ENCODE assay signal across 12 cellular contexts in genomic region chr5:132090107-132090506, GRCh38. TPM values are rescaled to one million over a fixed set of nuclear protein-coding genes. Genes with fewer than 3 reads are reported as not detected.
DNase-seq lines count a peak whose midpoint lies in the region; ATAC-seq and TF ChIP-seq lines count a peak whose summit lies in the region.
"Had no signal": no experiment of that assay in that cellular context is flagged by ENCODE, and none has a peak within 500 bp of the region (broad histone marks: within the 10 kb centered on the region; RNA-seq: fewer than 3 reads in every experiment).

No MANE protein-coding gene starts in this region.

- no peak overlapping the region for H2BK12ac ChIP-seq in mesenchymal stem cell (ENCODE audit: low read length in 2 of 2)

- H2AK5ac ChIP-seq in mesenchymal stem cell (ENCODE audit: low read length, severe bottlenecking) = peak overlapping the region; percentile 64

- H2AFZ ChIP-seq in mesenchymal stem cell (ENCODE audit: low read depth, low read length) = no peak overlapping the region

- POLR2A ChIA-PET in HEK293T (lab: Yijun Ruan, JAX) = no interaction called here

- H3K27me3 ChIP-seq in mesenchymal stem cell (ENCODE audit: control insufficient read depth in 1 of 2, insufficient read depth in 1 of 2, low read length in 2 of 2) = no peaks in the 10 kb centered on the region

- H3K27me3 Mint-ChIP-seq in activated naive CD8-positive, alpha-beta T cell treated with anti-CD3 and anti-CD28 coated beads, Interleukin-2, amount 50 U/mL, for 24 hours = peaks cover 3% of the 10 kb centered on the region
- H3K27me3 Mint-ChIP-seq: T-cell had no signal

- CTCF ChIA-PET in HEK293T (lab: Yijun Ruan, JAX) = no interaction called here

- H3K4me1 ChIP-seq in mesenchymal stem cell (ENCODE audit: control insufficient read depth, insufficient read depth, low read depth, low read length) = peaks cover 27% of the 10 kb centered on the region

- no peak overlapping the region for H3K4me3 ChIP-seq in mesenchymal stem cell (ENCODE audit: insufficient read depth in 1 of 2, low read depth in 1 of 2, low read length in 2 of 2)

- DNase-seq in ELR (ENCODE audit: low read depth) (peak; percentile 92), M059J (ENCODE audit: low read depth) (peak; percentile 99), mesenchymal stem cell (peak; percentile 88), cerebellar cortex (ENCODE audit: low spot score) (no peak), NCI-H1417 (lab: John Stamatoyannopoulos, UW) (no peak), HEK293T (ENCODE audit: extremely low spot score) (no peak), GM13976 (ENCODE audit: low spot score) (no peak)
- no peak for DNase-seq in activated naive CD8-positive, alpha-beta T cell treated with anti-CD3 and anti-CD28 coated beads, Interleukin-2, amount 50 U/mL, for 24 hours
- DNase-seq: amygdala, occipital lobe, T-cell had no signal

- H3K79me1 ChIP-seq in mesenchymal stem cell (replicated peaks; ENCODE audit: low read length, poor library complexity, severe bottlenecking) = no peaks in the 10 kb centered on the region

- H3K4me1 Mint-ChIP-seq in activated naive CD8-positive, alpha-beta T cell treated with anti-CD3 and anti-CD28 coated beads, Interleukin-2, amount 50 U/mL, for 24 hours = peaks cover 60% of the 10 kb centered on the region

- no peak overlapping the region for H2BK5ac ChIP-seq in mesenchymal stem cell (ENCODE audit: low read depth, low read length, poor library complexity, severe bottlenecking)

- in situ Hi-C loops in GM13976 (cut with MboI; ENCODE audit: low sequenced_read_pairs, unreplicated experiment) = no loop called here

- H3K36me3 Mint-ChIP-seq in activated naive CD8-positive, alpha-beta T cell treated with anti-CD3 and anti-CD28 coated beads, Interleukin-2, amount 50 U/mL, for 24 hours (ENCODE audit: low read depth) = peaks cover 6% of the 10 kb centered on the region
- H3K36me3 Mint-ChIP-seq: T-cell had no signal

- H2BK15ac ChIP-seq in mesenchymal stem cell (ENCODE audit: low read depth, poor library complexity, severe bottlenecking) = no peak overlapping the region

- H3K4me3 Mint-ChIP-seq in activated naive CD8-positive, alpha-beta T cell treated with anti-CD3 and anti-CD28 coated beads, Interleukin-2, amount 50 U/mL, for 24 hours = no peak overlapping the region
- H3K4me3 Mint-ChIP-seq: T-cell had no signal

- H3K36me3 ChIP-seq in mesenchymal stem cell (ENCODE audit: control insufficient read depth in 1 of 2, insufficient read depth in 2 of 2, low read depth in 1 of 2, low read length in 2 of 2) = no peaks in the 10 kb centered on the region

- H3K4me2 ChIP-seq in mesenchymal stem cell (ENCODE audit: low read length, poor library complexity, severe bottlenecking) = no peak overlapping the region

- H3K9me3 Mint-ChIP-seq in activated naive CD8-positive, alpha-beta T cell treated with anti-CD3 and anti-CD28 coated beads, Interleukin-2, amount 50 U/mL, for 24 hours = no peaks in the 10 kb centered on the region
- H3K9me3 Mint-ChIP-seq: T-cell had no signal

- no peak overlapping the region for H4K8ac ChIP-seq in mesenchymal stem cell (ENCODE audit: low read length)

- H3K9ac ChIP-seq in mesenchymal stem cell (ENCODE audit: low read length) = no peak overlapping the region

- peak overlapping the region; percentile 68 for H3K27ac Mint-ChIP-seq in activated naive CD8-positive, alpha-beta T cell treated with anti-CD3 and anti-CD28 coated beads, Interleukin-2, amount 50 U/mL, for 24 hours

- H3K14ac ChIP-seq in mesenchymal stem cell (ENCODE audit: low read length in 2 of 2) = no peak overlapping the region

- H2BK120ac ChIP-seq in mesenchymal stem cell (ENCODE audit: low read depth, low read length) = no peak overlapping the region

- no peak overlapping the region for H3K4ac ChIP-seq in mesenchymal stem cell (ENCODE audit: low read depth in 1 of 2, low read length in 2 of 2)

- no peak for TF ChIP-seq CTCF in GM13976 (IDR thresholded peaks at IDR 0.05; ENCODE audit: borderline replicate concordance, control extremely low read depth, extremely low read depth, insufficient read depth, missing control alignments)

- no peak overlapping the region for H3K23ac ChIP-seq in mesenchymal stem cell (ENCODE audit: low read length in 2 of 2)

- H4K91ac ChIP-seq in mesenchymal stem cell (ENCODE audit: low read length) = no peak overlapping the region

- peak; percentile 74 for ATAC-seq in activated naive CD8-positive, alpha-beta T cell treated with anti-CD3 and anti-CD28 coated beads, Interleukin-2, amount 50 U/mL, for 24 hours

- no peaks in the 10 kb centered on the region for H3K9me3 ChIP-seq in mesenchymal stem cell (ENCODE audit: control insufficient read depth, low read length)

- peak overlapping the region; percentile 31 for H3K27ac ChIP-seq in mesenchymal stem cell (ENCODE audit: low read length, poor library complexity, severe bottlenecking)

- H3K18ac ChIP-seq in mesenchymal stem cell (ENCODE audit: low read depth in 1 of 2, low read length in 2 of 2) = peak overlapping the region in 1 of 2 experiments; percentile 12

TF ChIP-seq in HEK293T, 16 proteins besides CTCF, POLR2A, EP300 and RAD21:
- TF ChIP-seq FOXM1 (IDR thresholded peaks at IDR 0.05; ENCODE audit: borderline replicate concordance) (no peak), SP1 (IDR thresholded peaks at IDR 0.05) (no peak), FOXK2 (IDR thresholded peaks at IDR 0.05) (no peak), TARDBP (IDR thresholded peaks at IDR 0.05) (no peak), CTBP1 (IDR thresholded peaks at IDR 0.05; ENCODE audit: borderline replicate concordance) (no peak), HDGF (IDR thresholded peaks at IDR 0.05; ENCODE audit: borderline replicate concordance) (no peak), ZNF384 (IDR thresholded peaks at IDR 0.05) (no peak), NFRKB (IDR thresholded peaks at IDR 0.05) (no peak), FOXA1 (IDR thresholded peaks at IDR 0.05) (no peak), L3MBTL2 (conservative IDR thresholded peaks at IDR 0.05) (no peak), SUZ12 (IDR thresholded peaks at IDR 0.05) (no peak), ARNT (IDR thresholded peaks at IDR 0.05) (no peak), ELF4 (IDR thresholded peaks at IDR 0.05) (no peak)
- TF ChIP-seq, protein P1, sequence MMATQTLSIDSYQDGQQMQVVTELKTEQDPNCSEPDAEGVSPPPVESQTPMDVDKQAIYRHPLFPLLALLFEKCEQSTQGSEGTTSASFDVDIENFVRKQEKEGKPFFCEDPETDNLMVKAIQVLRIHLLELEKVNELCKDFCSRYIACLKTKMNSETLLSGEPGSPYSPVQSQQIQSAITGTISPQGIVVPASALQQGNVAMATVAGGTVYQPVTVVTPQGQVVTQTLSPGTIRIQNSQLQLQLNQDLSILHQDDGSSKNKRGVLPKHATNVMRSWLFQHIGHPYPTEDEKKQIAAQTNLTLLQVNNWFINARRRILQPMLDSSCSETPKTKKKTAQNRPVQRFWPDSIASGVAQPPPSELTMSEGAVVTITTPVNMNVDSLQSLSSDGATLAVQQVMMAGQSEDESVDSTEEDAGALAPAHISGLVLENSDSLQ (IDR thresholded peaks at IDR 0.05) = no peak

RNA-seq across cellular contexts. Expression of gene CSF2, which starts 16.5 kb away (rescaled TPM):
- total RNA-seq in M059J (2014; rRNA removed; shearing (Covaris generic)) = 6.3 and 16.8 TPM in 2 replicates
- not detected for polyA plus RNA-seq in mesenchymal stem cell (2013, experiment 1 of 2)
- polyA plus RNA-seq in mesenchymal stem cell (2013, experiment 2 of 2) = not detected
- total RNA-seq: H1, occipital lobe had no signal
- polyA plus RNA-seq: H1 had no signal

RNA-seq across cellular contexts. Expression of gene IL3, which starts 29.7 kb away (rescaled TPM):
- total RNA-seq in M059J (2014; rRNA removed; shearing (Covaris generic)) = not detected in 2 replicates
- not detected for polyA plus RNA-seq in mesenchymal stem cell (2013, experiment 1 of 2)
- not detected for polyA plus RNA-seq in mesenchymal stem cell (2013, experiment 2 of 2)
- total RNA-seq: H1, occipital lobe, T-cell had no signal
- polyA plus RNA-seq: H1 had no signal

Comparison
In these comparisons a context has a peak if more than half of its experiments do, and no peak if none do; other contexts are left out.
1. DNase-seq: peak in ELR (single experiment), M059J (single experiment) and mesenchymal stem cell (single experiment); none in activated naive CD8-positive, alpha-beta T cell treated with anti-CD3 and anti-CD28 coated beads, Interleukin-2, amount 50 U/mL, for 24 hours (single experiment), cerebellar cortex (single experiment), NCI-H1417 (0 of 3), HEK293T (single experiment) and GM13976 (single experiment).